Comparison of ENCODE assay signal across 1 cellular context in the genomic region with DNA sequence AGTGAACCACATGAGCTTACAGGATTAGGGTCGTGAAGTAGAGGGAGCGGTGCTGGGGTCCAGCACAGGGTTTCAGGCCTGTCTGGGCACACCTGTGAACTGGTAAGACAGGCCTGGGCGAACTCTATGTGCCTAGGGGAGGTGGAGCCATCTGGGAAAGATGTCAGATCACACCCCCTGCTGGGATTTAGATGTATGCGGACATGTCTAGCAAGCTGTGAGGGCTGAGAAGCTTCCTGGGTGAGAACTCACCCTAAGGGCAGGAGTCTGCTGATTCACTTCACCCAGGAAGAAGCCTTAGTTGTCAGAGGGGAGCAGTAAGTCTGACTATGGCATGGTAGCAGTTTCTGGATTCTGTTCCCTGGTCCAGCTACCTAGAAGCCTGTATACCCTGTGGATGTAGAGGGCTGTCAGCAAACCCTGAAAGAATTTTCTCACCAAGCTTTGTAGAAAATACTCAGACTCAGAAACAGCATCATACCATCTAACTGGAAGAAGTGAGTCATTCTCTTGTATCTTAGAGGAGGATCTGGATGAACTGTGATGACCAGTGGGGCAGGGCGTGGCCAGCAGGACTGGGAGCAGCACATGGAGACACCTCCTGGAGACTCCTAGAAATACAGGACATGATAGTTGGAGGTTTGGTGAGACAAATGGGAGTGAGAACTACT.
TF ChIP-seq lines count a peak whose summit lies in the region.

No MANE protein-coding gene starts in this region.

TF ChIP-seq in A549, 52 proteins besides CTCF, POLR2A, EP300 and RAD21 (continued from another document):
- TF ChIP-seq MAFK (IDR thresholded peaks at IDR 0.05; ENCODE audit: partially characterized antibody) (peak; percentile 39), MAX (IDR thresholded peaks at IDR 0.05) (peak; percentile 66; the same call in 1 of the 2 replicates), TP53 (CRISPR knock-in tag; IDR thresholded peaks at IDR 0.05) (no peak), PBX3 (IDR thresholded peaks at IDR 0.05) (0 out of 2 replicates have a peak, but pooled peaks have one; percentile 46), CEBPB (IDR thresholded peaks at IDR 0.05) (no peak), GATA3 (IDR thresholded peaks at IDR 0.05; ENCODE audit: borderline replicate concordance) (peak; percentile 76; the same call in 1 of the 2 replicates), HDAC2 (IDR thresholded peaks at IDR 0.05) (no peak)
- TF ChIP-seq, protein P1, sequence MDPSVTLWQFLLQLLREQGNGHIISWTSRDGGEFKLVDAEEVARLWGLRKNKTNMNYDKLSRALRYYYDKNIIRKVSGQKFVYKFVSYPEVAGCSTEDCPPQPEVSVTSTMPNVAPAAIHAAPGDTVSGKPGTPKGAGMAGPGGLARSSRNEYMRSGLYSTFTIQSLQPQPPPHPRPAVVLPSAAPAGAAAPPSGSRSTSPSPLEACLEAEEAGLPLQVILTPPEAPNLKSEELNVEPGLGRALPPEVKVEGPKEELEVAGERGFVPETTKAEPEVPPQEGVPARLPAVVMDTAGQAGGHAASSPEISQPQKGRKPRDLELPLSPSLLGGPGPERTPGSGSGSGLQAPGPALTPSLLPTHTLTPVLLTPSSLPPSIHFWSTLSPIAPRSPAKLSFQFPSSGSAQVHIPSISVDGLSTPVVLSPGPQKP (IDR thresholded peaks at IDR 0.05; ENCODE audit: low read depth, low read length), result no peak
- TF ChIP-seq, protein P2, sequence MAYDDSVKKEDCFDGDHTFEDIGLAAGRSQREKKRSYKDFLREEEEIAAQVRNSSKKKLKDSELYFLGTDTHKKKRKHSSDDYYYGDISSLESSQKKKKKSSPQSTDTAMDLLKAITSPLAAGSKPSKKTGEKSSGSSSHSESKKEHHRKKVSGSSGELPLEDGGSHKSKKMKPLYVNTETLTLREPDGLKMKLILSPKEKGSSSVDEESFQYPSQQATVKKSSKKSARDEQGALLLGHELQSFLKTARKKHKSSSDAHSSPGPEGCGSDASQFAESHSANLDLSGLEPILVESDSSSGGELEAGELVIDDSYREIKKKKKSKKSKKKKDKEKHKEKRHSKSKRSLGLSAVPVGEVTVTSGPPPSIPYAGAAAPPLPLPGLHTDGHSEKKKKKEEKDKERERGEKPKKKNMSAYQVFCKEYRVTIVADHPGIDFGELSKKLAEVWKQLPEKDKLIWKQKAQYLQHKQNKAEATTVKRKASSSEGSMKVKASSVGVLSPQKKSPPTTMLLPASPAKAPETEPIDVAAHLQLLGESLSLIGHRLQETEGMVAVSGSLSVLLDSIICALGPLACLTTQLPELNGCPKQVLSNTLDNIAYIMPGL (CRISPR knock-in tag; IDR thresholded peaks at IDR 0.05; ENCODE audit: borderline replicate concordance), result no peak
